Comparison of ENCODE assay signal across 11 cellular contexts in genomic region chr1:234737915-234738314, GRCh38.
A peak's percentile ranks its signal among the peaks of the same experiment; 100 is the strongest.
DNase-seq lines count a peak whose midpoint lies in the region; ATAC-seq and TF ChIP-seq lines count a peak whose summit lies in the region.
"Had no signal": no experiment of that assay in that cellular context is flagged by ENCODE, and none has a peak within 500 bp of the region (broad histone marks: within the 10 kb centered on the region; RNA-seq: fewer than 3 reads in every experiment).

No MANE protein-coding gene starts in this region.

- no peaks in the 10 kb centered on the region for H3K9me3 Mint-ChIP-seq in activated T-cell treated with anti-CD3 and anti-CD28 coated beads, Interleukin-2, amount 50 U/mL, for 24 hours
- no peaks in the 10 kb centered on the region for H3K9me3 Mint-ChIP-seq in activated T-cell treated with anti-CD3 and anti-CD28 coated beads, Interleukin-2, amount 50 U/mL, for 4 hours
- no peaks in the 10 kb centered on the region for H3K9me3 Mint-ChIP-seq in type B pancreatic cell

- no peak for TF ChIP-seq CTCF in type B pancreatic cell (conservative IDR thresholded peaks at IDR 0.05)

- H3K27me3 Mint-ChIP-seq in activated T-cell treated with anti-CD3 and anti-CD28 coated beads, Interleukin-2, amount 50 U/mL, for 24 hours, result no peaks in the 10 kb centered on the region
- H3K27me3 Mint-ChIP-seq in activated T-cell treated with anti-CD3 and anti-CD28 coated beads, Interleukin-2, amount 50 U/mL, for 4 hours (ENCODE audit: low read depth), result no peaks in the 10 kb centered on the region
- no peaks in the 10 kb centered on the region for H3K27me3 Mint-ChIP-seq in type B pancreatic cell

- H3K4me3 Mint-ChIP-seq in activated T-cell treated with anti-CD3 and anti-CD28 coated beads, Interleukin-2, amount 50 U/mL, for 24 hours, result no peak overlapping the region
- H3K4me3 Mint-ChIP-seq in activated T-cell treated with anti-CD3 and anti-CD28 coated beads, Interleukin-2, amount 50 U/mL, for 4 hours, result no peak overlapping the region
- H3K4me3 Mint-ChIP-seq in type B pancreatic cell, result peak overlapping the region; percentile 61

- intact Hi-C loops in head of caudate nucleus (cut with DNase I), result no loop called here
- intact Hi-C loops in left colon (cut with DNase I, micrococcal nuclease), result no loop called here

- no peak for ATAC-seq in activated T-cell treated with anti-CD3 and anti-CD28 coated beads, Interleukin-2, amount 50 U/mL, for 4 hours
- ATAC-seq in esophagus mucosa (no peak), left colon (no peak)

- H3K4me1 Mint-ChIP-seq in activated T-cell treated with anti-CD3 and anti-CD28 coated beads, Interleukin-2, amount 50 U/mL, for 24 hours (ENCODE audit: low read depth), result peaks cover 16% of the 10 kb centered on the region
- H3K4me1 Mint-ChIP-seq in activated T-cell treated with anti-CD3 and anti-CD28 coated beads, Interleukin-2, amount 50 U/mL, for 4 hours (ENCODE audit: low read depth), result peaks cover 2% of the 10 kb centered on the region
- H3K4me1 Mint-ChIP-seq in type B pancreatic cell (ENCODE audit: unreplicated experiment), result peaks cover 40% of the 10 kb centered on the region

- H3K36me3 Mint-ChIP-seq in activated T-cell treated with anti-CD3 and anti-CD28 coated beads, Interleukin-2, amount 50 U/mL, for 24 hours (ENCODE audit: low read depth), result no peaks in the 10 kb centered on the region
- H3K36me3 Mint-ChIP-seq in activated T-cell treated with anti-CD3 and anti-CD28 coated beads, Interleukin-2, amount 50 U/mL, for 4 hours (ENCODE audit: insufficient read depth), result no peaks in the 10 kb centered on the region
- no peaks in the 10 kb centered on the region for H3K36me3 Mint-ChIP-seq in type B pancreatic cell

- H3K27ac Mint-ChIP-seq in activated T-cell treated with anti-CD3 and anti-CD28 coated beads, Interleukin-2, amount 50 U/mL, for 24 hours, result peak overlapping the region; percentile 30
- H3K27ac Mint-ChIP-seq in type B pancreatic cell, result peak overlapping the region; percentile 68

- no peak for DNase-seq in activated T-cell treated with anti-CD3 and anti-CD28 coated beads, Interleukin-2, amount 50 U/mL, for 24 hours
- no peak for DNase-seq in activated T-cell treated with anti-CD3 and anti-CD28 coated beads, Interleukin-2, amount 50 U/mL, for 4 hours
- DNase-seq in NCI-H2171 (lab: John Stamatoyannopoulos, UW) (peak; percentile 34), head of caudate nucleus (peak in 28 of 42 donors; percentile 43 to 81 (median 60)), type B pancreatic cell (ENCODE audit: extremely low spot score, unreplicated experiment) (no peak), AG20443 (ENCODE audit: low spot score) (no peak), left colon (no peak)
- DNase-seq: adrenal gland; effector CD8-positive, alpha-beta T cell; spleen had no signal

Comparison
In these comparisons a context has a peak if more than half of its experiments do, and no peak if none do; other contexts are left out.
1. DNase-seq: peak in NCI-H2171 (single experiment) and head of caudate nucleus (28 of 42); none in activated T-cell treated with anti-CD3 and anti-CD28 coated beads, Interleukin-2, amount 50 U/mL, for 24 hours (single experiment), activated T-cell treated with anti-CD3 and anti-CD28 coated beads, Interleukin-2, amount 50 U/mL, for 4 hours (single experiment), type B pancreatic cell (single experiment), AG20443 (single experiment) and left colon (0 of 2).